In genomic region chr20:13786143-13786828, GRCh38 we compare ENCODE assay signal across 1 cellular context.
TF ChIP-seq lines count a peak whose summit lies in the region.

No MANE protein-coding gene starts in this region.

TF ChIP-seq in IMR-90, 13 proteins besides CTCF, POLR2A, EP300 and RAD21 (continued from another document):
- no peak for TF ChIP-seq NFE2L2 (IDR thresholded peaks at IDR 0.05; ENCODE audit: low read depth, low read length)
- no peak for TF ChIP-seq CEBPB (IDR thresholded peaks at IDR 0.05; ENCODE audit: low read depth, low read length)
